12 cellular contexts compared by ENCODE assay signal in genomic region chr15:50190723-50191122, GRCh38. TPM values are rescaled to one million over a fixed set of nuclear protein-coding genes. Genes with fewer than 3 reads are reported as not detected.
A peak's percentile ranks its signal among the peaks of the same experiment; 100 is the strongest.
DNase-seq lines count a peak whose midpoint lies in the region; ATAC-seq, FAIRE-seq and TF ChIP-seq lines count a peak whose summit lies in the region.
"Had no signal": no experiment of that assay in that cellular context is flagged by ENCODE, and none has a peak within 500 bp of the region (broad histone marks: within the 10 kb centered on the region; RNA-seq: fewer than 3 reads in every experiment).

No MANE protein-coding gene starts in this region.

- no peak for TF ChIP-seq CTCF in heart right ventricle (IDR thresholded peaks at IDR 0.05)

- DNase-seq in left kidney (ENCODE audit: low read depth, low spot score) (peak; percentile 49), left lobe of liver (ENCODE audit: low spot score) (no peak), small intestine (no peak), heart right ventricle (no peak)
- DNase-seq: activated CD4-positive, alpha-beta T cell treated with anti-CD3 and anti-CD28 coated beads for 1 hour; activated effector memory CD4-positive, alpha-beta T cell treated with Interleukin-2 at 50 U/mL for 16 hours; NCI-H2029 had no signal

- 74 to 91% (median 85%) methylated on average over 1 of the region's 1 CpG for WGBS in small intestine, 3 donors
- 61 to 74% methylated on average over 1 of the region's 1 CpG for WGBS in heart right ventricle, 2 donors

- intact Hi-C loops in heart right ventricle (cut with DNase I): no loop called here

- no peak for FAIRE-seq in small intestine (lab: Jason Lieb, UNC)
- FAIRE-seq: GM12892 had no signal

- ATAC-seq in GM18909 (IDR thresholded peaks at IDR 0.05; ENCODE audit: poor library complexity, unreplicated experiment) (peak; percentile 69), GM21619 (IDR thresholded peaks at IDR 0.05; ENCODE audit: unreplicated experiment) (peak; percentile 54), HG03457 (IDR thresholded peaks at IDR 0.05; ENCODE audit: unreplicated experiment) (peak; percentile 44), left lobe of liver (no peak), heart right ventricle (no peak)

- H3K36me3 ChIP-seq in small intestine (ENCODE audit: control insufficient read depth in 2 of 2, insufficient read depth in 2 of 2, low read length in 2 of 2): no peaks in the 10 kb centered on the region
- no peaks in the 10 kb centered on the region for H3K36me3 ChIP-seq in heart right ventricle
- H3K36me3 ChIP-seq: neutrophil had no signal

- no peak overlapping the region for H3K4me3 ChIP-seq in small intestine (ENCODE audit: low read depth in 1 of 2, low read length in 2 of 2)
- H3K4me3 ChIP-seq in heart right ventricle: no peak overlapping the region

- H3K27me3 ChIP-seq in small intestine (ENCODE audit: control insufficient read depth in 2 of 2, insufficient read depth in 2 of 2, low read length in 2 of 2) (no peaks in the 10 kb centered on the region), heart right ventricle (peaks cover 0 to 6% (median 0%) of the 10 kb centered on the region in 7 donors)
- H3K27me3 ChIP-seq: neutrophil had no signal

- H3K4me1 ChIP-seq in small intestine (ENCODE audit: control insufficient read depth in 2 of 2, insufficient read depth in 1 of 2, low read depth in 1 of 2, low read length in 1 of 2) (peaks cover 0 to 2% of the 10 kb centered on the region in 2 donors), heart right ventricle (no peaks in the 10 kb centered on the region)

- no peak overlapping the region for H3K27ac ChIP-seq in small intestine (ENCODE audit: low read depth in 1 of 2, low read length in 1 of 2)
- no peak overlapping the region for H3K27ac ChIP-seq in heart right ventricle

- no peaks in the 10 kb centered on the region for H3K9me3 ChIP-seq in small intestine (ENCODE audit: control insufficient read depth, low read depth)
- no peaks in the 10 kb centered on the region for H3K9me3 ChIP-seq in heart right ventricle
- H3K9me3 ChIP-seq: neutrophil had no signal

RNA-seq across cellular contexts. Expression of gene SLC27A2, which starts 8.7 kb away (rescaled TPM):
- total RNA-seq in left lobe of liver: 153 TPM
- polyA plus RNA-seq in small intestine: 10 to 100 TPM in 1 of 3 donors, 1 to 10 TPM in 2; 4.3 to 15.7 (median 6.9) TPM
- under 1 TPM in 1 of 10 donors, not detected in 9; 0.32 TPM for total RNA-seq in heart right ventricle
- not detected for polyA plus RNA-seq in heart right ventricle

Comparison
In these comparisons a context has a peak if more than half of its experiments do, and no peak if none do; other contexts are left out.
1. ATAC-seq: peak in GM18909 (single experiment), GM21619 (single experiment) and HG03457 (single experiment); none in left lobe of liver (single experiment) and heart right ventricle (0 of 8).
2. RNA of gene SLC27A2, which starts 8.7 kb away (total RNA-seq): 153 TPM in left lobe of liver (single experiment); 0.32 TPM in heart right ventricle; every median in the first group is over 100 times any median in the second.